In the genomic region with DNA sequence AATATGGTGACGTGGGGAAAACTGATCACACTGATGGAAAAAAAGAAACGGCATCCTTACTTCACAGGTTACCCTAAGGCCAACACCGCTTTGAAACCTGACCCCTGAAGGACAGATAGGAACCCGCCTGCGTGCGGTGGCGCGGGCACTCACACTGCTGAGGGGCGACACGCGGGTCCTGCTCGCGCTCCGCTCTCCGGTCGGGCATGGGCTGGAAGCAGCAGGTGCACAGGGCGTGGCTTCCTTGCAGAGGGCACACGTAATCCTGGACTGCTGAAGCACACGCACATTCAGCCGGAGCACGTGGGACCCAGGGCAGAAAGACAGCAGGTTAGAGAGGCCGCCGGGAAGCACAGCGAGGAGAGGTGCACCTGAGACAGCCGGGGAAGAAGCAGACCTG, we compare ENCODE assay signal across 28 cellular contexts.
"Had no signal": no experiment of that assay in that cellular context is flagged by ENCODE, and none has a peak within 500 bp of the region (broad histone marks: within the 10 kb centered on the region; RNA-seq: fewer than 3 reads in every experiment).

No MANE protein-coding gene starts in this region.

- DNase-seq: activated CD4-positive, alpha-beta T cell treated with anti-CD3 and anti-CD28 coated beads for 4 hours; activated CD4-positive, alpha-beta T cell treated with anti-CD3 and anti-CD28 coated beads, Interleukin-2, amount 50 U/mL, for 48 hours; activated CD8-positive, alpha-beta memory T cell treated with anti-CD3 and anti-CD28 coated beads, Interleukin-2, amount 50 U/mL, for 4 hours; activated gamma-delta T cell treated with Interleukin-2 at 50 U/mL for 16 hours; activated T-cell treated with anti-CD3 and anti-CD28 coated beads, Interleukin-2, amount 50 U/mL, for 72 hours; aorta; caudate nucleus; MG63; MV-4-11; NCI-H1092 treated with DMSO at 0.1 percent for 48 hours; NCI-H1417 treated with DMSO at 0.1 percent for 48 hours; NCI-H1694 treated with DMSO at 0.1 percent for 48 hours; NCI-H2029 treated with DMSO at 0.1 percent for 48 hours; NCI-H345; NCI-H510A; NCI-H526 treated with DMSO at 0.1 percent for 48 hours; NCI-H82; Peyer's patch; Right ventricle myocardium superior; SW 1271 had no signal

- H3K27me3 ChIP-seq: breast epithelium, MG63, Peyer's patch, SJSA1 had no signal

- ATAC-seq: activated CD4-positive, CD25-positive, alpha-beta regulatory T cell treated with anti-CD3 and anti-CD28 coated beads, Interleukin-2, amount 50 U/mL, for 24 hours; activated T-cell treated with anti-CD3 and anti-CD28 coated beads, Interleukin-2, amount 50 U/mL, for 72 hours; SK-N-SH treated with all-trans-retinoic acid at 6 μM for 48 hours had no signal

- H3K9me3 ChIP-seq: breast epithelium, MG63, Peyer's patch, SJSA1 had no signal

- H3K9me3 Mint-ChIP-seq: activated naive CD4-positive, alpha-beta T cell treated with anti-CD3 and anti-CD28 coated beads, Interleukin-2, amount 50 U/mL, for 24 hours; activated T-cell treated with anti-CD3 and anti-CD28 coated beads, Interleukin-2, amount 50 U/mL, for 72 hours; activated T-helper 2 cell treated with anti-CD3 and anti-CD28 coated beads, Interferon-gamma antibody, Interleukin-2, Interleukin-4, amounts not matched to agents 10 μg/mL and 5 μg/mL and 100 μg/mL, durations not matched to agents 14 hours and 24 hours and 36 hours had no signal

- H3K4me2 ChIP-seq: KMS-11 had no signal

- H3K27ac ChIP-seq: breast epithelium, KMS-11, Peyer's patch, RWPE1, SJSA1 had no signal

- H3K9ac ChIP-seq: KMS-11 had no signal

- H3K4me3 Mint-ChIP-seq: activated naive CD4-positive, alpha-beta T cell treated with anti-CD3 and anti-CD28 coated beads, Interleukin-2, amount 50 U/mL, for 24 hours; activated T-cell treated with anti-CD3 and anti-CD28 coated beads, Interleukin-2, amount 50 U/mL, for 72 hours had no signal

- H3K27me3 Mint-ChIP-seq: activated naive CD4-positive, alpha-beta T cell treated with anti-CD3 and anti-CD28 coated beads, Interleukin-2, amount 50 U/mL, for 24 hours had no signal

- H3K27ac Mint-ChIP-seq: activated naive CD4-positive, alpha-beta T cell treated with anti-CD3 and anti-CD28 coated beads, Interleukin-2, amount 50 U/mL, for 24 hours; activated T-cell treated with anti-CD3 and anti-CD28 coated beads, Interleukin-2, amount 50 U/mL, for 72 hours; activated T-helper 2 cell treated with anti-CD3 and anti-CD28 coated beads, Interferon-gamma antibody, Interleukin-2, Interleukin-4, amounts not matched to agents 10 μg/mL and 5 μg/mL and 100 μg/mL, durations not matched to agents 14 hours and 24 hours and 36 hours had no signal

- H3K4me3 ChIP-seq: breast epithelium, MG63, Peyer's patch, SJSA1 had no signal

- H3K4me1 ChIP-seq: breast epithelium, Peyer's patch, SJSA1 had no signal
